19 cellular contexts compared by ENCODE assay signal in genomic region chr2:21392660-21393059, GRCh38.
"Had no signal": no experiment of that assay in that cellular context is flagged by ENCODE, and none has a peak within 500 bp of the region (broad histone marks: within the 10 kb centered on the region; RNA-seq: fewer than 3 reads in every experiment).

No MANE protein-coding gene starts in this region.

- H3K27ac ChIP-seq: coronary artery, heart right ventricle, left ventricle myocardium inferior, transverse colon, uterus had no signal

- H3K9me3 ChIP-seq: heart right ventricle, left ventricle myocardium inferior, transverse colon, uterus had no signal

- H3K27me3 ChIP-seq: transverse colon, uterus had no signal

- H3K4me1 ChIP-seq: heart right ventricle, left ventricle myocardium inferior, transverse colon, uterus had no signal

- H3K36me3 ChIP-seq: heart right ventricle, left ventricle myocardium inferior, transverse colon, uterus had no signal

- H3K4me3 ChIP-seq: coronary artery, heart right ventricle, left ventricle myocardium inferior, transverse colon, uterus had no signal

- DNase-seq: activated CD4-positive, alpha-beta memory T cell treated with anti-CD3 and anti-CD28 coated beads, Interleukin-2, amount 10 ng/mL, durations not matched to agents 7 days and 5 days; activated CD4-positive, alpha-beta T cell treated with anti-CD3 and anti-CD28 coated beads, Interleukin-2, amount 10 ng/mL, durations not matched to agents 24 days and 14 days; activated CD8-positive, alpha-beta memory T cell treated with anti-CD3 and anti-CD28 coated beads, Interleukin-2, amount 10 ng/mL, durations not matched to agents 7 days and 5 days; activated gamma-delta T cell; activated naive CD4-positive, alpha-beta T cell treated with anti-CD3 and anti-CD28 coated beads, Interleukin-2, amount 50 U/mL, for 16 hours; activated naive CD8-positive, alpha-beta T cell treated with anti-CD3 and anti-CD28 coated beads, Interleukin-2, amount 50 U/mL, for 24 hours; activated T-cell treated with anti-CD3 and anti-CD28 coated beads for 4 hours; cerebellar nuclear complex; heart right ventricle; kidney; left ventricle myocardium inferior; naive thymus-derived CD8-positive, alpha-beta T cell; posterior cingulate gyrus; stimulated activated CD4-positive, alpha-beta T cell treated with anti-CD3 and anti-CD28 coated beads, Interleukin-2, amount 100 ng/mL, for 48 hours; stimulated activated CD8-positive, alpha-beta memory T cell treated with anti-CD3 and anti-CD28 coated beads, Interleukin-4, amount 100 ng/mL, for 48 hours; stimulated activated naive B cell treated with anti-CD40 and anti-IgM and Interleukin-4, amounts not matched to agents 10 μg/mL and 1 μg/mL and 100 μg/mL, for 72 hours; transverse colon; uterus had no signal
